Comparison of ENCODE assay signal across 1 cellular context in the genomic region with DNA sequence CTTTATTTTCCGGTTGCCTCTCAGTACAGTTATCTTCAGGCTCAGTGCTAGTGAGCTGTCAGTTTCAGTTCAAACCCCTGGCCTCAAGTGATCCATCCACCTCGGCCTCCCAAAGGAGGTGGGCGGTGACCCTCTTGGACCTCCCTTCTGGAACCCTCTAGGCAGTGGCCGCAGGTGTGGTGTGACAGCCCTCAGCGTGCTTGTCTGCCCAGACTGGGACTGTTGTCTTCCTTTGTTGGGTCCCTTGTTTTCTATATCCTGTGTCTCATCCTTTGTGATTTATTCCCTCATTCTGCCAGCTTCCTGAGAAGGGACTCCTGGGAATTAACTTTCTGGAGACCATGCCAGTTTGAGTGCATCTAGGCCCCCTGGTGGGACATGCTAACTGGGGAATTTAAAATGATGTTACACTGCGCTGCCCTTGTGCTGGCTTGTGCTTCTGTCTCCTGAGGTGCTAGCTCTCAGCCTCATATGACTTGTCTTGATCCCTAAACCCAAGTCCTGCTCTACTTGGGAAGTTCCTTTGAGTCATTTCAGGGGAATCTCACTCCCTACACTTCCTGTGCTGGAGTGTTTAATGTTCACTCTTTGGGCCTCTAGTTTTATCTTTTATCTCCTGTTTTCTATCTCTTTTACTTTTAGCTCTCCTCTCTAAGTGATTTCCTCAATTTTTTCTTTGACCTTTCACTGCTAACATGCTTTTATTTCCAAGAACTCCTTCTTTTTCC.
A peak's percentile ranks its signal among the peaks of the same experiment; 100 is the strongest.
TF ChIP-seq lines count a peak whose summit lies in the region.

No MANE protein-coding gene starts in this region.

TF ChIP-seq in K562, 482 proteins besides CTCF, POLR2A, EP300 and RAD21 (continued from another document and continues in another):
- TF ChIP-seq FOXA1 (IDR thresholded peaks at IDR 0.05; ENCODE audit: borderline replicate concordance): no peak
- TF ChIP-seq BRCA1 (IDR thresholded peaks at IDR 0.05): no peak
- TF ChIP-seq BRCA1 (CRISPR knock-in tag; IDR thresholded peaks at IDR 0.05): no peak
- no peak for TF ChIP-seq GTF2E2 (tag; IDR thresholded peaks at IDR 0.05)
- no peak for TF ChIP-seq RFX7 (CRISPR knock-in tag; IDR thresholded peaks at IDR 0.05)
- TF ChIP-seq, protein P1, sequence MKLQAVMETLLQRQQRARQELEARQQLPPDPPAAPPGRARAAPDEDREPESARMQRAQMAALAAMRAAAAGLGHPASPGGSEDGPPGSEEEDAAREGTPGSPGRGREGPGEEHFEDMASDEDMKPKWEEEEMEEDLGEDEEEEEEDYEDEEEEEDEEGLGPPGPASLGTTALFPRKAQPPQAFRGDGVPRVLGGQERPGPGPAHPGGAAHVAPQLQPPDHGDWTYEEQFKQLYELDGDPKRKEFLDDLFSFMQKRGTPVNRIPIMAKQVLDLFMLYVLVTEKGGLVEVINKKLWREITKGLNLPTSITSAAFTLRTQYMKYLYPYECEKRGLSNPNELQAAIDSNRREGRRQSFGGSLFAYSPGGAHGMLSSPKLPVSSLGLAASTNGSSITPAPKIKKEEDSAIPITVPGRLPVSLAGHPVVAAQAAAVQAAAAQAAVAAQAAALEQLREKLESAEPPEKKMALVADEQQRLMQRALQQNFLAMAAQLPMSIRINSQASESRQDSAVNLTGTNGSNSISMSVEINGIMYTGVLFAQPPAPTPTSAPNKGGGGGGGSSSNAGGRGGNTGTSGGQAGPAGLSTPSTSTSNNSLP (IDR thresholded peaks at IDR 0.05; ENCODE audit: borderline replicate concordance, low read depth, low read length): no peak
- TF ChIP-seq, protein P2, sequence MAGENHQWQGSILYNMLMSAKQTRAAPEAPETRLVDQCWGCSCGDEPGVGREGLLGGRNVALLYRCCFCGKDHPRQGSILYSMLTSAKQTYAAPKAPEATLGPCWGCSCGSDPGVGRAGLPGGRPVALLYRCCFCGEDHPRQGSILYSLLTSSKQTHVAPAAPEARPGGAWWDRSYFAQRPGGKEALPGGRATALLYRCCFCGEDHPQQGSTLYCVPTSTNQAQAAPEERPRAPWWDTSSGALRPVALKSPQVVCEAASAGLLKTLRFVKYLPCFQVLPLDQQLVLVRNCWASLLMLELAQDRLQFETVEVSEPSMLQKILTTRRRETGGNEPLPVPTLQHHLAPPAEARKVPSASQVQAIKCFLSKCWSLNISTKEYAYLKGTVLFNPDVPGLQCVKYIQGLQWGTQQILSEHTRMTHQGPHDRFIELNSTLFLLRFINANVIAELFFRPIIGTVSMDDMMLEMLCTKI (IDR thresholded peaks at IDR 0.05; ENCODE audit: partially characterized antibody): no peak
- no peak for TF ChIP-seq ZNF384 (IDR thresholded peaks at IDR 0.05; ENCODE audit: low read depth, low read length)
- TF ChIP-seq, protein P3, sequence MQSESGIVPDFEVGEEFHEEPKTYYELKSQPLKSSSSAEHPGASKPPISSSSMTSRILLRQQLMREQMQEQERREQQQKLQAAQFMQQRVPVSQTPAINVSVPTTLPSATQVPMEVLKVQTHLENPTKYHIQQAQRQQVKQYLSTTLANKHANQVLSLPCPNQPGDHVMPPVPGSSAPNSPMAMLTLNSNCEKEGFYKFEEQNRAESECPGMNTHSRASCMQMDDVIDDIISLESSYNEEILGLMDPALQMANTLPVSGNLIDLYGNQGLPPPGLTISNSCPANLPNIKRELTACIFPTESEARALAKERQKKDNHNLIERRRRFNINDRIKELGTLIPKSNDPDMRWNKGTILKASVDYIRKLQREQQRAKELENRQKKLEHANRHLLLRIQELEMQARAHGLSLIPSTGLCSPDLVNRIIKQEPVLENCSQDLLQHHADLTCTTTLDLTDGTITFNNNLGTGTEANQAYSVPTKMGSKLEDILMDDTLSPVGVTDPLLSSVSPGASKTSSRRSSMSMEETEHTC (IDR thresholded peaks at IDR 0.05): no peak
- TF ChIP-seq, protein P4, sequence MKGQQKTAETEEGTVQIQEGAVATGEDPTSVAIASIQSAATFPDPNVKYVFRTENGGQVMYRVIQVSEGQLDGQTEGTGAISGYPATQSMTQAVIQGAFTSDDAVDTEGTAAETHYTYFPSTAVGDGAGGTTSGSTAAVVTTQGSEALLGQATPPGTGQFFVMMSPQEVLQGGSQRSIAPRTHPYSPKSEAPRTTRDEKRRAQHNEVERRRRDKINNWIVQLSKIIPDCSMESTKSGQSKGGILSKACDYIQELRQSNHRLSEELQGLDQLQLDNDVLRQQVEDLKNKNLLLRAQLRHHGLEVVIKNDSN (CRISPR knock-in tag; IDR thresholded peaks at IDR 0.05): no peak
- TF ChIP-seq, protein P5, sequence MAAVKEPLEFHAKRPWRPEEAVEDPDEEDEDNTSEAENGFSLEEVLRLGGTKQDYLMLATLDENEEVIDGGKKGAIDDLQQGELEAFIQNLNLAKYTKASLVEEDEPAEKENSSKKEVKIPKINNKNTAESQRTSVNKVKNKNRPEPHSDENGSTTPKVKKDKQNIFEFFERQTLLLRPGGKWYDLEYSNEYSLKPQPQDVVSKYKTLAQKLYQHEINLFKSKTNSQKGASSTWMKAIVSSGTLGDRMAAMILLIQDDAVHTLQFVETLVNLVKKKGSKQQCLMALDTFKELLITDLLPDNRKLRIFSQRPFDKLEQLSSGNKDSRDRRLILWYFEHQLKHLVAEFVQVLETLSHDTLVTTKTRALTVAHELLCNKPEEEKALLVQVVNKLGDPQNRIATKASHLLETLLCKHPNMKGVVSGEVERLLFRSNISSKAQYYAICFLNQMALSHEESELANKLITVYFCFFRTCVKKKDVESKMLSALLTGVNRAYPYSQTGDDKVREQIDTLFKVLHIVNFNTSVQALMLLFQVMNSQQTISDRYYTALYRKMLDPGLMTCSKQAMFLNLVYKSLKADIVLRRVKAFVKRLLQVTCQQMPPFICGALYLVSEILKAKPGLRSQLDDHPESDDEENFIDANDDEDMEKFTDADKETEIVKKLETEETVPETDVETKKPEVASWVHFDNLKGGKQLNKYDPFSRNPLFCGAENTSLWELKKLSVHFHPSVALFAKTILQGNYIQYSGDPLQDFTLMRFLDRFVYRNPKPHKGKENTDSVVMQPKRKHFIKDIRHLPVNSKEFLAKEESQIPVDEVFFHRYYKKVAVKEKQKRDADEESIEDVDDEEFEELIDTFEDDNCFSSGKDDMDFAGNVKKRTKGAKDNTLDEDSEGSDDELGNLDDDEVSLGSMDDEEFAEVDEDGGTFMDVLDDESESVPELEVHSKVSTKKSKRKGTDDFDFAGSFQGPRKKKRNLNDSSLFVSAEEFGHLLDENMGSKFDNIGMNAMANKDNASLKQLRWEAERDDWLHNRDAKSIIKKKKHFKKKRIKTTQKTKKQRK (IDR thresholded peaks at IDR 0.05; ENCODE audit: borderline replicate concordance, low read depth, low read length): no peak
- no peak for TF ChIP-seq ZNF263 (CRISPR knock-in tag; IDR thresholded peaks at IDR 0.05; ENCODE audit: borderline replicate concordance)
- TF ChIP-seq, protein P6, sequence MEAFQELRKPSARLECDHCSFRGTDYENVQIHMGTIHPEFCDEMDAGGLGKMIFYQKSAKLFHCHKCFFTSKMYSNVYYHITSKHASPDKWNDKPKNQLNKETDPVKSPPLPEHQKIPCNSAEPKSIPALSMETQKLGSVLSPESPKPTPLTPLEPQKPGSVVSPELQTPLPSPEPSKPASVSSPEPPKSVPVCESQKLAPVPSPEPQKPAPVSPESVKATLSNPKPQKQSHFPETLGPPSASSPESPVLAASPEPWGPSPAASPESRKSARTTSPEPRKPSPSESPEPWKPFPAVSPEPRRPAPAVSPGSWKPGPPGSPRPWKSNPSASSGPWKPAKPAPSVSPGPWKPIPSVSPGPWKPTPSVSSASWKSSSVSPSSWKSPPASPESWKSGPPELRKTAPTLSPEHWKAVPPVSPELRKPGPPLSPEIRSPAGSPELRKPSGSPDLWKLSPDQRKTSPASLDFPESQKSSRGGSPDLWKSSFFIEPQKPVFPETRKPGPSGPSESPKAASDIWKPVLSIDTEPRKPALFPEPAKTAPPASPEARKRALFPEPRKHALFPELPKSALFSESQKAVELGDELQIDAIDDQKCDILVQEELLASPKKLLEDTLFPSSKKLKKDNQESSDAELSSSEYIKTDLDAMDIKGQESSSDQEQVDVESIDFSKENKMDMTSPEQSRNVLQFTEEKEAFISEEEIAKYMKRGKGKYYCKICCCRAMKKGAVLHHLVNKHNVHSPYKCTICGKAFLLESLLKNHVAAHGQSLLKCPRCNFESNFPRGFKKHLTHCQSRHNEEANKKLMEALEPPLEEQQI (IDR thresholded peaks at IDR 0.05): no peak
- TF ChIP-seq, protein P7, sequence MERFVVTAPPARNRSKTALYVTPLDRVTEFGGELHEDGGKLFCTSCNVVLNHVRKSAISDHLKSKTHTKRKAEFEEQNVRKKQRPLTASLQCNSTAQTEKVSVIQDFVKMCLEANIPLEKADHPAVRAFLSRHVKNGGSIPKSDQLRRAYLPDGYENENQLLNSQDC (CRISPR knock-in tag; IDR thresholded peaks at IDR 0.05): no peak
- peak; percentile 73; the same call in 1 of the 2 replicates for TF ChIP-seq FOSL1 (tag; conservative IDR thresholded peaks at IDR 0.05)
- TF ChIP-seq ZNF324 (CRISPR knock-in tag; IDR thresholded peaks at IDR 0.05): no peak
- no peak for TF ChIP-seq ZNF445 (CRISPR knock-in tag; IDR thresholded peaks at IDR 0.05; ENCODE audit: low read depth)
- TF ChIP-seq ZNF3 (CRISPR knock-in tag; IDR thresholded peaks at IDR 0.05): no peak; the same call in 1 of the 2 replicates
- TF ChIP-seq MYC (IDR thresholded peaks at IDR 0.05; ENCODE audit: low read depth, low read length): no peak; the same call in 1 of the 2 replicates
- TF ChIP-seq MYC (CRISPR knock-in tag; IDR thresholded peaks at IDR 0.05; ENCODE audit: borderline replicate concordance, low read depth): no peak
- TF ChIP-seq CBX5 (IDR thresholded peaks at IDR 0.05; ENCODE audit: borderline replicate concordance, low read depth): no peak
- peak; percentile 54 for TF ChIP-seq SAP30 (IDR thresholded peaks at IDR 0.05; ENCODE audit: borderline replicate concordance, insufficient read depth, low read depth, low read length, poor library complexity, severe bottlenecking)
- no peak for TF ChIP-seq NELFE (IDR thresholded peaks at IDR 0.05; ENCODE audit: insufficient read depth, insufficient read length)
- TF ChIP-seq, protein P8, sequence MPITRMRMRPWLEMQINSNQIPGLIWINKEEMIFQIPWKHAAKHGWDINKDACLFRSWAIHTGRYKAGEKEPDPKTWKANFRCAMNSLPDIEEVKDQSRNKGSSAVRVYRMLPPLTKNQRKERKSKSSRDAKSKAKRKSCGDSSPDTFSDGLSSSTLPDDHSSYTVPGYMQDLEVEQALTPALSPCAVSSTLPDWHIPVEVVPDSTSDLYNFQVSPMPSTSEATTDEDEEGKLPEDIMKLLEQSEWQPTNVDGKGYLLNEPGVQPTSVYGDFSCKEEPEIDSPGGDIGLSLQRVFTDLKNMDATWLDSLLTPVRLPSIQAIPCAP (CRISPR knock-in tag; IDR thresholded peaks at IDR 0.05; ENCODE audit: borderline replicate concordance): no peak
- TF ChIP-seq TAF9B (IDR thresholded peaks at IDR 0.05; ENCODE audit: partially characterized antibody): no peak
- TF ChIP-seq, protein P9, sequence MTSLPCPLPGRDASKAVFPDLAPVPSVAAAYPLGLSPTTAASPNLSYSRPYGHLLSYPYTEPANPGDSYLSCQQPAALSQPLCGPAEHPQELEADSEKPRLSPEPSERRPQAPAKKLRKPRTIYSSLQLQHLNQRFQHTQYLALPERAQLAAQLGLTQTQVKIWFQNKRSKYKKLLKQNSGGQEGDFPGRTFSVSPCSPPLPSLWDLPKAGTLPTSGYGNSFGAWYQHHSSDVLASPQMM (CRISPR knock-in tag; IDR thresholded peaks at IDR 0.05): no peak
- no peak for TF ChIP-seq ZC3H4 (CRISPR knock-in tag; IDR thresholded peaks at IDR 0.05; ENCODE audit: borderline replicate concordance)
- TF ChIP-seq CHD4 (IDR thresholded peaks at IDR 0.05; ENCODE audit: insufficient read depth, insufficient replicate concordance, low read depth, low read length, poor library complexity, severe bottlenecking): peak; percentile 83
- TF ChIP-seq, protein P10, sequence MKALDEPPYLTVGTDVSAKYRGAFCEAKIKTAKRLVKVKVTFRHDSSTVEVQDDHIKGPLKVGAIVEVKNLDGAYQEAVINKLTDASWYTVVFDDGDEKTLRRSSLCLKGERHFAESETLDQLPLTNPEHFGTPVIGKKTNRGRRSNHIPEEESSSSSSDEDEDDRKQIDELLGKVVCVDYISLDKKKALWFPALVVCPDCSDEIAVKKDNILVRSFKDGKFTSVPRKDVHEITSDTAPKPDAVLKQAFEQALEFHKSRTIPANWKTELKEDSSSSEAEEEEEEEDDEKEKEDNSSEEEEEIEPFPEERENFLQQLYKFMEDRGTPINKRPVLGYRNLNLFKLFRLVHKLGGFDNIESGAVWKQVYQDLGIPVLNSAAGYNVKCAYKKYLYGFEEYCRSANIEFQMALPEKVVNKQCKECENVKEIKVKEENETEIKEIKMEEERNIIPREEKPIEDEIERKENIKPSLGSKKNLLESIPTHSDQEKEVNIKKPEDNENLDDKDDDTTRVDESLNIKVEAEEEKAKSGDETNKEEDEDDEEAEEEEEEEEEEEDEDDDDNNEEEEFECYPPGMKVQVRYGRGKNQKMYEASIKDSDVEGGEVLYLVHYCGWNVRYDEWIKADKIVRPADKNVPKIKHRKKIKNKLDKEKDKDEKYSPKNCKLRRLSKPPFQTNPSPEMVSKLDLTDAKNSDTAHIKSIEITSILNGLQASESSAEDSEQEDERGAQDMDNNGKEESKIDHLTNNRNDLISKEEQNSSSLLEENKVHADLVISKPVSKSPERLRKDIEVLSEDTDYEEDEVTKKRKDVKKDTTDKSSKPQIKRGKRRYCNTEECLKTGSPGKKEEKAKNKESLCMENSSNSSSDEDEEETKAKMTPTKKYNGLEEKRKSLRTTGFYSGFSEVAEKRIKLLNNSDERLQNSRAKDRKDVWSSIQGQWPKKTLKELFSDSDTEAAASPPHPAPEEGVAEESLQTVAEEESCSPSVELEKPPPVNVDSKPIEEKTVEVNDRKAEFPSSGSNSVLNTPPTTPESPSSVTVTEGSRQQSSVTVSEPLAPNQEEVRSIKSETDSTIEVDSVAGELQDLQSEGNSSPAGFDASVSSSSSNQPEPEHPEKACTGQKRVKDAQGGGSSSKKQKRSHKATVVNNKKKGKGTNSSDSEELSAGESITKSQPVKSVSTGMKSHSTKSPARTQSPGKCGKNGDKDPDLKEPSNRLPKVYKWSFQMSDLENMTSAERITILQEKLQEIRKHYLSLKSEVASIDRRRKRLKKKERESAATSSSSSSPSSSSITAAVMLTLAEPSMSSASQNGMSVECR (CRISPR knock-in tag; IDR thresholded peaks at IDR 0.05): no peak
- no peak for TF ChIP-seq SMARCE1 (IDR thresholded peaks at IDR 0.05)
- no peak for TF ChIP-seq ZNF586 (CRISPR knock-in tag; conservative IDR thresholded peaks at IDR 0.05)
- peak; percentile 86 for TF ChIP-seq OTX1 (CRISPR knock-in tag; IDR thresholded peaks at IDR 0.05)
- TF ChIP-seq HDAC2 (IDR thresholded peaks at IDR 0.05): no peak
- TF ChIP-seq SRSF3 (IDR thresholded peaks at IDR 0.05; ENCODE audit: insufficient read depth, low read length): no peak
- TF ChIP-seq, protein P11, sequence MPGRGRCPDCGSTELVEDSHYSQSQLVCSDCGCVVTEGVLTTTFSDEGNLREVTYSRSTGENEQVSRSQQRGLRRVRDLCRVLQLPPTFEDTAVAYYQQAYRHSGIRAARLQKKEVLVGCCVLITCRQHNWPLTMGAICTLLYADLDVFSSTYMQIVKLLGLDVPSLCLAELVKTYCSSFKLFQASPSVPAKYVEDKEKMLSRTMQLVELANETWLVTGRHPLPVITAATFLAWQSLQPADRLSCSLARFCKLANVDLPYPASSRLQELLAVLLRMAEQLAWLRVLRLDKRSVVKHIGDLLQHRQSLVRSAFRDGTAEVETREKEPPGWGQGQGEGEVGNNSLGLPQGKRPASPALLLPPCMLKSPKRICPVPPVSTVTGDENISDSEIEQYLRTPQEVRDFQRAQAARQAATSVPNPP (IDR thresholded peaks at IDR 0.05; ENCODE audit: borderline replicate concordance, insufficient read depth, insufficient read length): no peak
- no peak for TF ChIP-seq FOXM1 (IDR thresholded peaks at IDR 0.05; ENCODE audit: low read depth)
- TF ChIP-seq FOXM1 (CRISPR knock-in tag; IDR thresholded peaks at IDR 0.05; ENCODE audit: low read depth): no peak
